In the genomic region with DNA sequence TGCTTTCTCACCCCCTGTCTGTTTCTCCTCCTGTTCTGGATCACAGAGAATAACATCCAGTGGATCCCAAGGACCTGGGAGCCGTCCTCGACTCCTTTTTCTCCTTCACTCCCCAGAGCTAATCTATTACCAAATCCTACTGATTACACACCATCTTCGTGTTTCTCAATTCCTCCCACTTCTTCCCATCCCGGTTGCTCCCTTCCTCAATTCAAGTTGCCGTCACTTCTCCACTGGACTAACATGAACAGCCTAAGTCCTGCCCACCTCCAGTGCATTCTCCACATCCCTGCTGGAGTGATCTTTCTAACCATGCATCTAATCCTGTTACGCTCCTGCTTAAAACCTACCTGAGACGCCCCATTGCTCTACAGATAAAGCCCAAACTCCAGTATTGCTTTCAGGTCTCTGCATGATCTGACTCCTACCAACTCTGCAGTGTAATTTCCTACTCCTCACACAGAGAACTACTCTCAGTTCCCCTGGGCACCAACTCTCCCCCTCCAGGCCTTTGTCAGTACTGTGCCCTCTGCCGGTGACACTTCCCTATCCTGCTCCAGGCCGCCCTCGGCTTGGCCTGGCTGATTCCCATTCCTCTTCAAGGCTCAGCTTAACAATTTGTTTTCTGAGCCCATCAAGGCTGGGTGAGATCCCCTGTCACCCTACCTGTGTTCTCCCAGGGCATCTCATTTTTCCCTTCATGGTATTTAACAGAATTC, we compare ENCODE assay signal across 9 cellular contexts. TPM values are rescaled to one million over a fixed set of nuclear protein-coding genes. Genes with fewer than 3 reads are reported as not detected.
DNase-seq lines count a peak whose midpoint lies in the region; ATAC-seq, FAIRE-seq and TF ChIP-seq lines count a peak whose summit lies in the region.
"Had no signal": no experiment of that assay in that cellular context is flagged by ENCODE, and none has a peak within 500 bp of the region (broad histone marks: within the 10 kb centered on the region; RNA-seq: fewer than 3 reads in every experiment).

No MANE protein-coding gene starts in this region.

- H3K4me1 Mint-ChIP-seq in HFFc6 (ENCODE audit: low read depth) = peaks cover 68% of the 10 kb centered on the region
- peaks cover 34% of the 10 kb centered on the region for H3K4me1 Mint-ChIP-seq in brain

- no peak overlapping the region for H3K4me2 ChIP-seq in HepG2 (ENCODE audit: low read depth, low read length)

- ATAC-seq in GM18499 (IDR thresholded peaks at IDR 0.05; ENCODE audit: insufficient read depth, unreplicated experiment) (peak; percentile 70), HepG2 (peak; percentile 98)

- CTCF ChIA-PET in HepG2 (lab: Yijun Ruan, JAX; ENCODE audit: low intra/inter-chr PET ratio, low total read pairs) = no interaction called here

- no peak overlapping the region for H3K9ac ChIP-seq in HepG2 (ENCODE audit: insufficient read depth, low read depth, low read length)

- peaks cover 2 to 12% of the 10 kb centered on the region in 2 experiments; a peak in 4 of 5 replicates for H3K27me3 ChIP-seq in HepG2 (ENCODE audit: control insufficient read depth in 1 of 2, insufficient read depth in 2 of 2, low read length in 2 of 2)

- no peaks in the 10 kb centered on the region for H4K20me1 ChIP-seq in HepG2 (ENCODE audit: insufficient read depth, low read length)

- TF ChIP-seq CTCF in HFFc6 (IDR thresholded peaks at IDR 0.05) = peak; percentile 51
- peak; percentile 27 to 45 for TF ChIP-seq CTCF in brain (conservative IDR thresholded peaks at IDR 0.05)
- TF ChIP-seq CTCF in HepG2 (CRISPR knock-in tag; IDR thresholded peaks at IDR 0.05) = peak; percentile 58

- DNase-seq in HFFc6 (no peak), NCI-H146 treated with DMSO at 0.1 percent for 48 hours (lab: John Stamatoyannopoulos, UW; ENCODE audit: unreplicated experiment) (peak; percentile 11), HepG2 (ENCODE audit: low spot score) (peak; percentile 5), NCI-H446 treated with DMSO at 0.1 percent for 48 hours (lab: John Stamatoyannopoulos, UW) (no peak)
- DNase-seq in stimulated activated CD4-positive, alpha-beta T cell treated with anti-CD3 and anti-CD28 coated beads, Interleukin-4, amount 100 ng/mL, for 1 hour = no peak
- DNase-seq in stimulated activated CD4-positive, alpha-beta T cell treated with anti-CD3 and anti-CD28 coated beads, Interleukin-4, amount 100 ng/mL, for 24 hours = no peak

- POLR2A ChIA-PET in HepG2 (lab: Yijun Ruan, JAX) = no interaction called here

- WGBS in HepG2 (ENCODE audit: low lambda C conversion rate) = 18% methylated on average over 10 of the region's 10 CpGs

- no TSS peak for BruUV-seq in HepG2 (replicated peaks; lab: Mats Ljungman, UMichigan)

- TF ChIP-seq EP300 in HepG2 (IDR thresholded peaks at IDR 0.05; ENCODE audit: low read depth in 2 of 2, low read length in 2 of 2) (no peak), HepG2 (CRISPR knock-in tag; IDR thresholded peaks at IDR 0.05; ENCODE audit: borderline replicate concordance) (no peak)

- H3K9me3 Mint-ChIP-seq in HFFc6 (no peaks in the 10 kb centered on the region), brain (peaks cover 0 to 3% (median 0%) of the 10 kb centered on the region in 5 experiments)

- peaks cover 12% of the 10 kb centered on the region for H3K4me1 ChIP-seq in HepG2 (ENCODE audit: insufficient read depth, low read length)

- H3K79me2 ChIP-seq in HepG2 (ENCODE audit: insufficient read depth, low read length) = no peaks in the 10 kb centered on the region

- no peaks in the 10 kb centered on the region for H3K36me3 ChIP-seq in HepG2 (replicated peaks in 1 of 2; ENCODE audit: control insufficient read depth in 1 of 2, insufficient read depth in 2 of 2, low read length in 2 of 2)

- no peak for FAIRE-seq in HepG2 (lab: Jason Lieb, UNC)

- H3K36me3 Mint-ChIP-seq in HFFc6 (ENCODE audit: low read depth) (no peaks in the 10 kb centered on the region), brain (no peaks in the 10 kb centered on the region)

- peaks cover 4% of the 10 kb centered on the region for H3K27me3 Mint-ChIP-seq in HFFc6 (ENCODE audit: insufficient read depth)
- peaks cover 43% of the 10 kb centered on the region for H3K27me3 Mint-ChIP-seq in brain

- intact Hi-C loops in HepG2 (cut with micrococcal nuclease; ENCODE audit: unreplicated experiment) = loop anchor here (2.0 kb wide), 1 partner anchor 30 kb away; no protein-coding TSS in a partner anchor

- H3K9me3 ChIP-seq in HepG2 (ENCODE audit: low read length) = no peaks in the 10 kb centered on the region

- H3K4me3 ChIP-seq in HepG2 (replicated peaks in 1 of 3; ENCODE audit: insufficient read depth in 1 of 3, low read depth in 2 of 3, low read length in 3 of 3) = no peak overlapping the region

- H3K27ac ChIP-seq in HepG2 (ENCODE audit: extremely low read length, insufficient read depth, low read length) = no peak overlapping the region

- in situ Hi-C loops in HepG2 (cut with HindIII; ENCODE audit: extremely low pct_ligation_motif_present, low pct_unique_long_range_greater_than_20kb) = no loop called here

- H3K4me3 Mint-ChIP-seq in HFFc6 = no peak overlapping the region
- H3K4me3 Mint-ChIP-seq in brain = peak overlapping the region in 2 of 5 experiments; percentile 5 to 40

- no peak for TF ChIP-seq RAD21 in HepG2 (CRISPR knock-in tag; IDR thresholded peaks at IDR 0.05)

- H2AFZ ChIP-seq in HepG2 (ENCODE audit: low read length) = no peak overlapping the region

- H3K27ac Mint-ChIP-seq in HFFc6 = no peak overlapping the region
- peak overlapping the region in 2 of 5 experiments; percentile 10 to 15 for H3K27ac Mint-ChIP-seq in brain

- TF ChIP-seq POLR2A in HepG2 (IDR thresholded peaks at IDR 0.05; ENCODE audit: insufficient read depth in 1 of 2, low read depth in 2 of 2, low read length in 2 of 2) = no peak

RNA-seq across cellular contexts. Expression of gene SLAMF8, which starts 2.4 kb away (rescaled TPM):
- under 1 TPM; 0.09 to 0.99 (median 0.40) TPM for total RNA-seq in HFFc6 (2021; fragmentation: NEBNext Ultra II Directional; extraction: Animal tissue kit (Norgen Biotek cat#: 25700))
- polyA plus RNA-seq in brain (ENCODE audit: insufficient read depth, low read depth, low replicate concordance) = 0.97 TPM
- not detected in 2 replicates for total RNA-seq in HepG2 (2016; rRNA removed; fragmentation: Illumina TruSeq; extraction: Trizol)
- not detected in 2 replicates for total RNA-seq in HepG2 (2016; cell fraction: cytosol; rRNA removed; fragmentation: Illumina TruSeq; extraction: Trizol; ENCODE audit: low read depth)
- not detected in 2 replicates for total RNA-seq in HepG2 (2016; cell fraction: insoluble cytoplasmic fraction; rRNA removed; fragmentation: Illumina TruSeq; extraction: Trizol)
- not detected in 2 replicates for total RNA-seq in HepG2 (2016; cell fraction: membrane; rRNA removed; fragmentation: Illumina TruSeq; extraction: Trizol)
- total RNA-seq in HepG2 (2016; cell fraction: nucleus; rRNA removed; fragmentation: Illumina TruSeq; extraction: Trizol) = not detected in 2 replicates
- polyA plus RNA-seq in HepG2 (2011; rRNA removed) = not detected in 2 replicates
- not detected in 2 replicates for polyA plus RNA-seq in HepG2 (2011; cell fraction: cytosol; rRNA removed)
- polyA plus RNA-seq in HepG2 (2011; cell fraction: nucleus; rRNA removed) = not detected in 2 replicates
- not detected in 2 replicates for polyA plus RNA-seq in HepG2 (2012)
- polyA plus RNA-seq in HepG2 (2016; cell fraction: cytosol; fragmentation: Illumina TruSeq; extraction: Trizol; ENCODE audit: low read depth) = not detected in 2 replicates
- polyA plus RNA-seq in HepG2 (2016; cell fraction: insoluble cytoplasmic fraction; fragmentation: Illumina TruSeq; extraction: Trizol; ENCODE audit: low read depth) = not detected in 2 replicates
- polyA plus RNA-seq in HepG2 (2016; cell fraction: membrane; fragmentation: Illumina TruSeq; extraction: Trizol; ENCODE audit: low read depth) = not detected in 2 replicates
- polyA plus RNA-seq in HepG2 (2016; cell fraction: nucleus; fragmentation: Illumina TruSeq; extraction: Trizol; ENCODE audit: insufficient read depth, low read depth) = not detected in 2 replicates
- not detected in 2 replicates for polyA minus RNA-seq in HepG2 (2011; rRNA and poly(A)+ RNA removed; ENCODE audit: low replicate concordance)
- not detected in 2 replicates for polyA minus RNA-seq in HepG2 (2011; cell fraction: cytosol; rRNA and poly(A)+ RNA removed)
- not detected in 2 replicates for polyA minus RNA-seq in HepG2 (2011; cell fraction: nucleus; rRNA and poly(A)+ RNA removed)
- total RNA-seq: pulmonary artery endothelial cell had no signal

RNA-seq across cellular contexts. Expression of gene FCRL6, which starts 26.9 kb away (rescaled TPM):
- total RNA-seq in HFFc6 (2021; fragmentation: NEBNext Ultra II Directional; extraction: Animal tissue kit (Norgen Biotek cat#: 25700)) = not detected
- polyA plus RNA-seq in brain (ENCODE audit: insufficient read depth, low read depth, low replicate concordance) (not detected), HepG2 (2011; rRNA removed) (not detected in 2 replicates)
- not detected in 2 replicates for total RNA-seq in HepG2 (2016; rRNA removed; fragmentation: Illumina TruSeq; extraction: Trizol)
- not detected in 2 replicates for total RNA-seq in HepG2 (2016; cell fraction: cytosol; rRNA removed; fragmentation: Illumina TruSeq; extraction: Trizol; ENCODE audit: low read depth)
- not detected in 2 replicates for total RNA-seq in HepG2 (2016; cell fraction: insoluble cytoplasmic fraction; rRNA removed; fragmentation: Illumina TruSeq; extraction: Trizol)
- total RNA-seq in HepG2 (2016; cell fraction: membrane; rRNA removed; fragmentation: Illumina TruSeq; extraction: Trizol) = not detected in 2 replicates
- not detected in 2 replicates for total RNA-seq in HepG2 (2016; cell fraction: nucleus; rRNA removed; fragmentation: Illumina TruSeq; extraction: Trizol)
- polyA plus RNA-seq in HepG2 (2011; cell fraction: cytosol; rRNA removed) = not detected in 2 replicates
- not detected in 2 replicates for polyA plus RNA-seq in HepG2 (2011; cell fraction: nucleus; rRNA removed)
- not detected in 2 replicates for polyA plus RNA-seq in HepG2 (2012)
- polyA plus RNA-seq in HepG2 (2016; cell fraction: cytosol; fragmentation: Illumina TruSeq; extraction: Trizol; ENCODE audit: low read depth) = not detected in 2 replicates
- polyA plus RNA-seq in HepG2 (2016; cell fraction: insoluble cytoplasmic fraction; fragmentation: Illumina TruSeq; extraction: Trizol; ENCODE audit: low read depth) = not detected in 2 replicates
- not detected in 2 replicates for polyA plus RNA-seq in HepG2 (2016; cell fraction: membrane; fragmentation: Illumina TruSeq; extraction: Trizol; ENCODE audit: low read depth)
- polyA plus RNA-seq in HepG2 (2016; cell fraction: nucleus; fragmentation: Illumina TruSeq; extraction: Trizol; ENCODE audit: insufficient read depth, low read depth) = not detected in 2 replicates
- not detected in 2 replicates for polyA minus RNA-seq in HepG2 (2011; rRNA and poly(A)+ RNA removed; ENCODE audit: low replicate concordance)
- not detected in 2 replicates for polyA minus RNA-seq in HepG2 (2011; cell fraction: cytosol; rRNA and poly(A)+ RNA removed)
- polyA minus RNA-seq in HepG2 (2011; cell fraction: nucleus; rRNA and poly(A)+ RNA removed) = not detected in 2 replicates

RNA-seq across cellular contexts. Expression of gene VSIG8, which starts 33.4 kb away (rescaled TPM):
- not detected for total RNA-seq in HFFc6 (2021; fragmentation: NEBNext Ultra II Directional; extraction: Animal tissue kit (Norgen Biotek cat#: 25700))
- polyA plus RNA-seq in brain (ENCODE audit: insufficient read depth, low read depth, low replicate concordance) (not detected), HepG2 (2011; rRNA removed) (not detected in 2 replicates)
- not detected in 2 replicates for total RNA-seq in HepG2 (2016; rRNA removed; fragmentation: Illumina TruSeq; extraction: Trizol)
- not detected in 2 replicates for total RNA-seq in HepG2 (2016; cell fraction: cytosol; rRNA removed; fragmentation: Illumina TruSeq; extraction: Trizol; ENCODE audit: low read depth)
- total RNA-seq in HepG2 (2016; cell fraction: insoluble cytoplasmic fraction; rRNA removed; fragmentation: Illumina TruSeq; extraction: Trizol) = not detected in 2 replicates
- total RNA-seq in HepG2 (2016; cell fraction: membrane; rRNA removed; fragmentation: Illumina TruSeq; extraction: Trizol) = not detected in 2 replicates
- total RNA-seq in HepG2 (2016; cell fraction: nucleus; rRNA removed; fragmentation: Illumina TruSeq; extraction: Trizol) = not detected in 2 replicates
- polyA plus RNA-seq in HepG2 (2011; cell fraction: cytosol; rRNA removed) = not detected in 2 replicates
- not detected in 2 replicates for polyA plus RNA-seq in HepG2 (2011; cell fraction: nucleus; rRNA removed)
- polyA plus RNA-seq in HepG2 (2012) = not detected in 2 replicates
- polyA plus RNA-seq in HepG2 (2016; cell fraction: cytosol; fragmentation: Illumina TruSeq; extraction: Trizol; ENCODE audit: low read depth) = not detected in 2 replicates
- polyA plus RNA-seq in HepG2 (2016; cell fraction: insoluble cytoplasmic fraction; fragmentation: Illumina TruSeq; extraction: Trizol; ENCODE audit: low read depth) = not detected in 2 replicates
- not detected in 2 replicates for polyA plus RNA-seq in HepG2 (2016; cell fraction: membrane; fragmentation: Illumina TruSeq; extraction: Trizol; ENCODE audit: low read depth)
- not detected in 2 replicates for polyA plus RNA-seq in HepG2 (2016; cell fraction: nucleus; fragmentation: Illumina TruSeq; extraction: Trizol; ENCODE audit: insufficient read depth, low read depth)
- polyA minus RNA-seq in HepG2 (2011; rRNA and poly(A)+ RNA removed; ENCODE audit: low replicate concordance) = not detected in 2 replicates
- polyA minus RNA-seq in HepG2 (2011; cell fraction: cytosol; rRNA and poly(A)+ RNA removed) = not detected in 2 replicates
- not detected in 2 replicates for polyA minus RNA-seq in HepG2 (2011; cell fraction: nucleus; rRNA and poly(A)+ RNA removed)
- total RNA-seq: pulmonary artery endothelial cell had no signal

RNA-seq across cellular contexts. Expression of gene DUSP23, which starts 48.3 kb away (rescaled TPM):
- 10 to 100 TPM; 23.3 to 26.3 (median 23.5) TPM for total RNA-seq in HFFc6 (2021; fragmentation: NEBNext Ultra II Directional; extraction: Animal tissue kit (Norgen Biotek cat#: 25700))
- polyA plus RNA-seq in brain (ENCODE audit: insufficient read depth, low read depth, low replicate concordance) = 30.4 TPM
- total RNA-seq in HepG2 (2016; rRNA removed; fragmentation: Illumina TruSeq; extraction: Trizol) = not detected in 2 replicates
- not detected in 2 replicates for total RNA-seq in HepG2 (2016; cell fraction: cytosol; rRNA removed; fragmentation: Illumina TruSeq; extraction: Trizol; ENCODE audit: low read depth)
- total RNA-seq in HepG2 (2016; cell fraction: insoluble cytoplasmic fraction; rRNA removed; fragmentation: Illumina TruSeq; extraction: Trizol) = not detected in 2 replicates
- not detected in 2 replicates for total RNA-seq in HepG2 (2016; cell fraction: membrane; rRNA removed; fragmentation: Illumina TruSeq; extraction: Trizol)
- not detected in 2 replicates for total RNA-seq in HepG2 (2016; cell fraction: nucleus; rRNA removed; fragmentation: Illumina TruSeq; extraction: Trizol)
- polyA plus RNA-seq in HepG2 (2011; rRNA removed) = not detected in 2 replicates
- not detected in 2 replicates for polyA plus RNA-seq in HepG2 (2011; cell fraction: cytosol; rRNA removed)
- polyA plus RNA-seq in HepG2 (2011; cell fraction: nucleus; rRNA removed) = not detected in 2 replicates
- polyA plus RNA-seq in HepG2 (2012) = not detected in 2 replicates
- not detected in 2 replicates for polyA plus RNA-seq in HepG2 (2016; cell fraction: cytosol; fragmentation: Illumina TruSeq; extraction: Trizol; ENCODE audit: low read depth)
- not detected in 2 replicates for polyA plus RNA-seq in HepG2 (2016; cell fraction: insoluble cytoplasmic fraction; fragmentation: Illumina TruSeq; extraction: Trizol; ENCODE audit: low read depth)
- not detected in 2 replicates for polyA plus RNA-seq in HepG2 (2016; cell fraction: membrane; fragmentation: Illumina TruSeq; extraction: Trizol; ENCODE audit: low read depth)
- polyA plus RNA-seq in HepG2 (2016; cell fraction: nucleus; fragmentation: Illumina TruSeq; extraction: Trizol; ENCODE audit: insufficient read depth, low read depth) = not detected in 2 replicates
- not detected in 2 replicates for polyA minus RNA-seq in HepG2 (2011; rRNA and poly(A)+ RNA removed; ENCODE audit: low replicate concordance)
- not detected in 2 replicates for polyA minus RNA-seq in HepG2 (2011; cell fraction: cytosol; rRNA and poly(A)+ RNA removed)
- polyA minus RNA-seq in HepG2 (2011; cell fraction: nucleus; rRNA and poly(A)+ RNA removed) = not detected in 2 replicates

Comparison
In these comparisons a context has a peak if more than half of its experiments do, and no peak if none do; other contexts are left out.
1. DNase-seq: peak in NCI-H146 treated with DMSO at 0.1 percent for 48 hours (single experiment) and HepG2 (single experiment); none in HFFc6 (single experiment), NCI-H446 treated with DMSO at 0.1 percent for 48 hours (single experiment), stimulated activated CD4-positive, alpha-beta T cell treated with anti-CD3 and anti-CD28 coated beads, Interleukin-4, amount 100 ng/mL, for 1 hour (single experiment) and stimulated activated CD4-positive, alpha-beta T cell treated with anti-CD3 and anti-CD28 coated beads, Interleukin-4, amount 100 ng/mL, for 24 hours (single experiment).
2. Peak in every context shown above with its lines, with median percentiles within 50 percentile points of each other: CTCF ChIP-seq.